20 cellular contexts compared by ENCODE assay signal in the genomic region with DNA sequence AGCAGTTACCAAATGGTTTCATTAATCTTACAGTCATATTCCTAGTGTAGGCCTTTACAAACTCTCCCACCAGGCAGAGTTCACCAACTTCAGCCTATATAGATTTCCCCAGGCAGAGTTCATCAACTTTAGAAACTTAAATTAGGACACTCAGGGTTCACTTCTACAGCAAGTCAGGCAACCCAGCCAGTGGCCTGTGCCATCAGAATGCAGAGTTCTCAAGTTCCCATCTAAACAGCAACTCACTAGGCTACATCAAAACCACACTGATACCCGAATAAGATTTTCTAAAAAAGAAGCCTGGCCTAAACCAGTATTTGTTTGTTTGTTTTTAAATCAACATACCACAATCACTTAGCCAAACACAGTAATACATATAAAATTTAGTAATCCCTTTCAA. TPM values are rescaled to one million over a fixed set of nuclear protein-coding genes. Genes with fewer than 3 reads are reported as not detected.
DNase-seq lines count a peak whose midpoint lies in the region; ATAC-seq and TF ChIP-seq lines count a peak whose summit lies in the region.
"Had no signal": no experiment of that assay in that cellular context is flagged by ENCODE, and none has a peak within 500 bp of the region (broad histone marks: within the 10 kb centered on the region; RNA-seq: fewer than 3 reads in every experiment).

No MANE protein-coding gene starts in this region.

- H3K27ac Mint-ChIP-seq in chondrocyte (ENCODE audit: unreplicated experiment): peak overlapping the region; percentile 2
- H3K27ac Mint-ChIP-seq in natural killer cell: peak overlapping the region; percentile 35 to 75
- H3K27ac Mint-ChIP-seq: activated CD4-positive, alpha-beta T cell treated with anti-CD3 and anti-CD28 coated beads, Interleukin-2, amount 10 ng/mL, durations not matched to agents 7 days and 5 days; activated naive CD4-positive, alpha-beta T cell treated with anti-CD3 and anti-CD28 coated beads, Interleukin-2, amount 10 ng/mL, durations not matched to agents 7 days and 5 days had no signal

- no peak overlapping the region for H3K4me3 Mint-ChIP-seq in chondrocyte (ENCODE audit: unreplicated experiment)
- H3K4me3 Mint-ChIP-seq in natural killer cell: no peak overlapping the region
- H3K4me3 Mint-ChIP-seq: activated CD4-positive, alpha-beta T cell treated with anti-CD3 and anti-CD28 coated beads, Interleukin-2, amount 10 ng/mL, durations not matched to agents 7 days and 5 days; activated naive CD4-positive, alpha-beta T cell treated with anti-CD3 and anti-CD28 coated beads, Interleukin-2, amount 10 ng/mL, durations not matched to agents 7 days and 5 days; neural crest cell had no signal

- ATAC-seq in natural killer cell (no peak), HG02884 (IDR thresholded peaks at IDR 0.05; ENCODE audit: unreplicated experiment) (no peak)
- ATAC-seq: esophagus mucosa had no signal

- H3K27me3 Mint-ChIP-seq in chondrocyte (ENCODE audit: low read depth): no peaks in the 10 kb centered on the region
- no peaks in the 10 kb centered on the region for H3K27me3 Mint-ChIP-seq in natural killer cell (ENCODE audit: low read depth in 2 of 2)
- H3K27me3 Mint-ChIP-seq: activated CD4-positive, alpha-beta T cell treated with anti-CD3 and anti-CD28 coated beads, Interleukin-2, amount 10 ng/mL, durations not matched to agents 7 days and 5 days; activated naive CD4-positive, alpha-beta T cell treated with anti-CD3 and anti-CD28 coated beads, Interleukin-2, amount 10 ng/mL, durations not matched to agents 7 days and 5 days had no signal

- H3K27ac ChIP-seq in 22Rv1: 0 out of 2 replicates have a peak overlapping the region, but pooled peaks have one; percentile 1
- H3K27ac ChIP-seq: brain microvascular endothelial cell, SJSA1, vagina had no signal

- H3K9me3 Mint-ChIP-seq in chondrocyte (ENCODE audit: low read depth): no peaks in the 10 kb centered on the region
- H3K9me3 Mint-ChIP-seq in natural killer cell: no peaks in the 10 kb centered on the region
- H3K9me3 Mint-ChIP-seq: activated CD4-positive, alpha-beta T cell treated with anti-CD3 and anti-CD28 coated beads, Interleukin-2, amount 10 ng/mL, durations not matched to agents 7 days and 5 days; activated naive CD4-positive, alpha-beta T cell treated with anti-CD3 and anti-CD28 coated beads, Interleukin-2, amount 10 ng/mL, durations not matched to agents 7 days and 5 days; neural crest cell had no signal

- H3K36me3 Mint-ChIP-seq in chondrocyte (ENCODE audit: low read depth) (peaks cover 5% of the 10 kb centered on the region), natural killer cell (no peaks in the 10 kb centered on the region)

- H3K4me1 Mint-ChIP-seq in chondrocyte (ENCODE audit: low read depth) (peaks cover 76% of the 10 kb centered on the region), natural killer cell (peaks cover 54 to 62% of the 10 kb centered on the region in 2 donors)

- POLR2A ChIA-PET in HEK293T (lab: Yijun Ruan, JAX): no interaction called here

- CTCF ChIA-PET in HEK293T (lab: Yijun Ruan, JAX): no interaction called here

- TF ChIP-seq CTCF in 22Rv1 (IDR thresholded peaks at IDR 0.05) (no peak), chondrocyte (IDR thresholded peaks at IDR 0.05) (no peak), natural killer cell (IDR thresholded peaks at IDR 0.05) (no peak)

- DNase-seq in HEK293T (ENCODE audit: extremely low spot score) (peak; percentile 6), chondrocyte (ENCODE audit: low spot score) (no peak), natural killer cell (no peak), T-helper 2 cell (no peak), retina (no peak), NCI-H2196 (lab: John Stamatoyannopoulos, UW; ENCODE audit: unreplicated experiment) (no peak)
- DNase-seq: activated CD4-positive, alpha-beta T cell treated with anti-CD3 and anti-CD28 coated beads, Interleukin-2, amount 10 ng/mL, durations not matched to agents 7 days and 5 days; activated naive CD4-positive, alpha-beta T cell treated with anti-CD3 and anti-CD28 coated beads, Interleukin-2, amount 10 ng/mL, durations not matched to agents 7 days and 5 days; brain microvascular endothelial cell; dermis blood vessel endothelial cell; EL; islet precursor cell; mesenchymal stem cell; T1000 had no signal

- intact Hi-C loops in natural killer cell (cut with micrococcal nuclease): loop anchor here (10.0 kb wide), 1 partner anchor 180 kb away; the partner anchor contains the start of gene CCDC83

TF ChIP-seq in HEK293T, 16 proteins besides CTCF, POLR2A, EP300 and RAD21:
- TF ChIP-seq FOXA1 (IDR thresholded peaks at IDR 0.05): no peak
- TF ChIP-seq L3MBTL2 (conservative IDR thresholded peaks at IDR 0.05): no peak
- TF ChIP-seq NFRKB (IDR thresholded peaks at IDR 0.05): no peak
- TF ChIP-seq LEF1 (IDR thresholded peaks at IDR 0.05; ENCODE audit: borderline replicate concordance): no peak
- no peak for TF ChIP-seq SP1 (IDR thresholded peaks at IDR 0.05)
- TF ChIP-seq CTBP1 (IDR thresholded peaks at IDR 0.05; ENCODE audit: borderline replicate concordance): no peak
- TF ChIP-seq PKNOX1 (IDR thresholded peaks at IDR 0.05): no peak
- no peak for TF ChIP-seq ZNF384 (IDR thresholded peaks at IDR 0.05)
- TF ChIP-seq FOXK2 (IDR thresholded peaks at IDR 0.05): no peak

RNA-seq across cellular contexts. Expression of gene PICALM, which starts 33.7 kb away (rescaled TPM):
- 319 to 358 TPM (median 328 TPM) in 3 replicates for total RNA-seq in chondrocyte
- total RNA-seq in natural killer cell: 100 to 1,000 TPM; 262 to 291 (median 285) TPM
